ENCODE assay signal across 14 cellular contexts in the genomic region with DNA sequence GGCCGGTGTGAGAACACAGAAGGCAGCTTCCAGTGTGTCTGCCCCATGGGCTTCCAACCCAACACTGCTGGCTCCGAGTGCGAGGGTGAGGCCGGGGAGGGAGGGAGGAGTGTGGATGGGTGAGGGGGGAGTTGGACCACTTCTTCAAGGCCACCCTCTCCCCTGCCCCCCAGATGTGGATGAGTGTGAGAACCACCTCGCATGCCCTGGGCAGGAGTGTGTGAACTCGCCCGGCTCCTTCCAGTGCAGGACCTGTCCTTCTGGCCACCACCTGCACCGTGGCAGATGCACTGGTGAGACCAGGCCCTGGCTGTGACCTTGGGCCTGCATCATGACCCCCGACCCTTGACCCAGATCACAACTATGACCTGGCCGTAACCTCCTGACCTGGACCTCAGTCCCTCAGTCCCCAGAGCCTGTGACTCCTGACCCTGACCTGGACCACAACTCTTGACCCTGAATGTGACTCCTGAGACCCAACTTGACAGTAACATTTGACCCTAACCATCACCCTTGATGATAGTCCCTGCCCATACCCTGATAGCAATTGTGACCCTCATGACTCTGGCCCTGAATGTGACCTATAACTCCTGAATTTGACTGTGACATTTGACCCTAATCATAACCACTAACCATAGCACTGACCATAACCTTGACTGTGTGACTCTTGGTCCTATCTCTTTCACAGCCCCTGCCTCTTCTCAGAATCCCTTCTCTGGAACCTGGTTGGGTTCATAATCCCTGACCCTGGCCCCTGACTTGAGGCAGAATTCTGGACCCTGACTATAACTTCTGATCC. TPM values are rescaled to one million over a fixed set of nuclear protein-coding genes. Genes with fewer than 3 reads are reported as not detected.
DNase-seq lines count a peak whose midpoint lies in the region; ATAC-seq and TF ChIP-seq lines count a peak whose summit lies in the region.
"Had no signal": no experiment of that assay in that cellular context is flagged by ENCODE, and none has a peak within 500 bp of the region (broad histone marks: within the 10 kb centered on the region; RNA-seq: fewer than 3 reads in every experiment).

No MANE protein-coding gene starts in this region.

- POLR2A ChIA-PET in CD4-positive, alpha-beta T cell (lab: Charles Lee), result interaction anchor here (4.6 kb wide), 1 partner anchor 8 kb away, joined by 51 read pairs; no protein-coding TSS in a partner anchor

- no peaks in the 10 kb centered on the region for H3K27me3 Mint-ChIP-seq in CD4-positive, alpha-beta T cell
- no peaks in the 10 kb centered on the region for H3K27me3 Mint-ChIP-seq in IgD-negative memory B cell
- no peaks in the 10 kb centered on the region for H3K27me3 Mint-ChIP-seq in central memory CD8-positive, alpha-beta T cell
- H3K27me3 Mint-ChIP-seq in natural killer cell treated with Interleukin-12 subunit alpha and Interleukin-12 subunit beta and Interleukin-15 and Interleukin-18, amount 100 ng/mL, for 72 hours, result no peaks in the 10 kb centered on the region

- H3K4me3 Mint-ChIP-seq in CD4-positive, alpha-beta T cell, result peak overlapping the region; percentile 93
- H3K4me3 Mint-ChIP-seq in IgD-negative memory B cell, result peak overlapping the region; percentile 19 to 97 (median 64)
- peak overlapping the region; percentile 97 for H3K4me3 Mint-ChIP-seq in central memory CD8-positive, alpha-beta T cell
- H3K4me3 Mint-ChIP-seq in natural killer cell treated with Interleukin-12 subunit alpha and Interleukin-12 subunit beta and Interleukin-15 and Interleukin-18, amount 100 ng/mL, for 72 hours, result peak overlapping the region; percentile 89

- intact Hi-C loops in CD4-positive, alpha-beta T cell (cut with DNase I, micrococcal nuclease), result loop anchor here in 1 of 2 experiments (5.0 kb wide), 2 partner anchors 190 kb away; no protein-coding TSS in a partner anchor
- intact Hi-C loops in upper lobe of right lung (cut with DNase I), result no loop called here

- TF ChIP-seq CTCF in CD4-positive, alpha-beta T cell (IDR thresholded peaks at IDR 0.05), result no peak
- no peak for TF ChIP-seq CTCF in upper lobe of right lung (IDR thresholded peaks at IDR 0.05)

- peaks cover 22% of the 10 kb centered on the region for H3K36me3 Mint-ChIP-seq in CD4-positive, alpha-beta T cell (ENCODE audit: low read depth)
- H3K36me3 Mint-ChIP-seq in IgD-negative memory B cell, result no peaks in the 10 kb centered on the region
- peaks cover 13% of the 10 kb centered on the region for H3K36me3 Mint-ChIP-seq in central memory CD8-positive, alpha-beta T cell (ENCODE audit: insufficient read depth)
- no peaks in the 10 kb centered on the region for H3K36me3 Mint-ChIP-seq in natural killer cell treated with Interleukin-12 subunit alpha and Interleukin-12 subunit beta and Interleukin-15 and Interleukin-18, amount 100 ng/mL, for 72 hours

- H3K27ac Mint-ChIP-seq in CD4-positive, alpha-beta T cell, result peak overlapping the region; percentile 95
- peak overlapping the region; percentile 35 to 93 (median 74) for H3K27ac Mint-ChIP-seq in IgD-negative memory B cell
- peak overlapping the region; percentile 85 for H3K27ac Mint-ChIP-seq in central memory CD8-positive, alpha-beta T cell (ENCODE audit: low read depth)
- no peak overlapping the region for H3K27ac Mint-ChIP-seq in natural killer cell treated with Interleukin-12 subunit alpha and Interleukin-12 subunit beta and Interleukin-15 and Interleukin-18, amount 100 ng/mL, for 72 hours

- H3K4me1 ChIP-seq in upper lobe of right lung, result peaks cover 27% of the 10 kb centered on the region
- H3K4me1 ChIP-seq in HAP-1, result peaks cover 13% of the 10 kb centered on the region
- H3K4me1 ChIP-seq: SJCRH30 had no signal

- no peaks in the 10 kb centered on the region for H3K27me3 ChIP-seq in CD4-positive, alpha-beta T cell (ENCODE audit: control insufficient read depth, insufficient read depth, low read length)
- no peaks in the 10 kb centered on the region for H3K27me3 ChIP-seq in upper lobe of right lung
- H3K27me3 ChIP-seq in H7 (ENCODE audit: control insufficient read depth, insufficient read depth, low read length), result peaks cover 49% of the 10 kb centered on the region
- no peaks in the 10 kb centered on the region for H3K27me3 ChIP-seq in HAP-1 (ENCODE audit: low read depth)
- H3K27me3 ChIP-seq: SJCRH30 had no signal

- H3K4me3 ChIP-seq in upper lobe of right lung (no peak overlapping the region), H7 (ENCODE audit: insufficient read depth, low read depth, low read length) (no peak overlapping the region), HAP-1 (no peak overlapping the region)
- H3K4me3 ChIP-seq: SJCRH30 had no signal

- peaks cover 74% of the 10 kb centered on the region for H3K4me1 Mint-ChIP-seq in CD4-positive, alpha-beta T cell (ENCODE audit: low read depth)
- H3K4me1 Mint-ChIP-seq in IgD-negative memory B cell, result peaks cover 23 to 35% (median 26%) of the 10 kb centered on the region in 3 donors
- peaks cover 76% of the 10 kb centered on the region for H3K4me1 Mint-ChIP-seq in central memory CD8-positive, alpha-beta T cell
- H3K4me1 Mint-ChIP-seq in natural killer cell treated with Interleukin-12 subunit alpha and Interleukin-12 subunit beta and Interleukin-15 and Interleukin-18, amount 100 ng/mL, for 72 hours (ENCODE audit: low read depth in 2 of 2), result peaks cover 46 to 57% of the 10 kb centered on the region in 2 donors

- H3K36me3 ChIP-seq in upper lobe of right lung (peaks cover 4% of the 10 kb centered on the region), H7 (replicated peaks; ENCODE audit: control insufficient read depth, insufficient read depth, low read length) (peaks cover 2% of the 10 kb centered on the region), HAP-1 (replicated peaks) (peaks cover 4% of the 10 kb centered on the region)
- H3K36me3 ChIP-seq: lower lobe of right lung, SJCRH30 had no signal

- H3K27ac ChIP-seq in CD4-positive, alpha-beta T cell (ENCODE audit: low read depth, low read length), result peak overlapping the region; percentile 66
- no peak overlapping the region for H3K27ac ChIP-seq in upper lobe of right lung
- H3K27ac ChIP-seq: SJCRH30 had no signal

- no peaks in the 10 kb centered on the region for H3K9me3 Mint-ChIP-seq in CD4-positive, alpha-beta T cell
- H3K9me3 Mint-ChIP-seq in IgD-negative memory B cell, result no peaks in the 10 kb centered on the region
- H3K9me3 Mint-ChIP-seq in central memory CD8-positive, alpha-beta T cell, result no peaks in the 10 kb centered on the region
- no peaks in the 10 kb centered on the region for H3K9me3 Mint-ChIP-seq in natural killer cell treated with Interleukin-12 subunit alpha and Interleukin-12 subunit beta and Interleukin-15 and Interleukin-18, amount 100 ng/mL, for 72 hours

- in situ Hi-C loops in HAP-1 (cut with MboI; ENCODE audit: low sequenced_read_pairs), result no loop called here

- H3K9me3 ChIP-seq in CD4-positive, alpha-beta T cell (ENCODE audit: control insufficient read depth, low read length), result no peaks in the 10 kb centered on the region
- no peaks in the 10 kb centered on the region for H3K9me3 ChIP-seq in upper lobe of right lung
- H3K9me3 ChIP-seq in HAP-1, result no peaks in the 10 kb centered on the region
- H3K9me3 ChIP-seq: lower lobe of right lung, SJCRH30 had no signal

- CTCF ChIA-PET in CD4-positive, alpha-beta T cell (lab: Charles Lee), result no interaction called here

- no peak for DNase-seq in CD4-positive, alpha-beta T cell
- no peak for DNase-seq in central memory CD8-positive, alpha-beta T cell (ENCODE audit: low spot score in 2 of 2)
- no peak for DNase-seq in natural killer cell treated with Interleukin-12 subunit alpha and Interleukin-12 subunit beta and Interleukin-15 and Interleukin-18, amount 100 ng/mL, for 72 hours (ENCODE audit: low spot score)
- no peak for DNase-seq in upper lobe of right lung
- no peak for DNase-seq in H7
- DNase-seq in HAP-1 (ENCODE audit: low spot score in 2 of 2), result no peak
- DNase-seq: activated CD4-positive, CD25-positive, alpha-beta regulatory T cell treated with anti-CD3 and anti-CD28 coated beads, Interleukin-2, amount 50 U/mL, for 72 hours; head of caudate nucleus; NCI-H1436 treated with DMSO at 0.1 percent for 48 hours; NCI-H774; SJCRH30; stimulated activated CD4-positive, alpha-beta T cell treated with anti-CD3 and anti-CD28 coated beads, Interleukin-1b, Interleukin-23, amount 100 ng/mL, for 48 hours had no signal

- ATAC-seq in CD4-positive, alpha-beta T cell (ENCODE audit: poor library complexity), result no peak
- no peak for ATAC-seq in central memory CD8-positive, alpha-beta T cell (replicated peaks; ENCODE audit: extremely low read depth, poor library complexity, severe bottlenecking)
- ATAC-seq in natural killer cell treated with Interleukin-12 subunit alpha and Interleukin-12 subunit beta and Interleukin-15 and Interleukin-18, amount 100 ng/mL, for 72 hours, result no peak
- no peak for ATAC-seq in upper lobe of right lung

RNA-seq across cellular contexts. Expression of gene LTBP4, which starts 10.9 kb away (rescaled TPM):
- total RNA-seq in CD4-positive, alpha-beta T cell, result 100 to 1,000 TPM; 116 to 134 TPM
- 22.1 TPM for polyA plus RNA-seq in IgD-negative memory B cell
- 10 to 100 TPM; 28.1 to 59.0 TPM for total RNA-seq in natural killer cell treated with Interleukin-12 subunit alpha and Interleukin-12 subunit beta and Interleukin-15 and Interleukin-18, amount 100 ng/mL, for 72 hours
- 430 TPM for total RNA-seq in upper lobe of right lung
- total RNA-seq in H7 (2014; rRNA removed; shearing (Covaris generic)), result 54.6 and 83.1 TPM in 2 replicates

RNA-seq across cellular contexts. Expression of gene SHKBP1, which starts 35.4 kb away (rescaled TPM):
- total RNA-seq in CD4-positive, alpha-beta T cell, result 10 to 100 TPM; 82.5 to 92.9 TPM
- polyA plus RNA-seq in IgD-negative memory B cell, result 210 TPM
- 100 to 1,000 TPM; 131 to 149 TPM for total RNA-seq in natural killer cell treated with Interleukin-12 subunit alpha and Interleukin-12 subunit beta and Interleukin-15 and Interleukin-18, amount 100 ng/mL, for 72 hours
- total RNA-seq in upper lobe of right lung, result 68.1 TPM
- 52.3 and 58.2 TPM in 2 replicates for total RNA-seq in H7 (2014; rRNA removed; shearing (Covaris generic))

Comparison
In these comparisons a context has a peak if more than half of its experiments do, and no peak if none do; other contexts are left out.
1. H3K27ac Mint-ChIP-seq: peak in CD4-positive, alpha-beta T cell (single experiment), IgD-negative memory B cell (3 of 3) and central memory CD8-positive, alpha-beta T cell (single experiment); none in natural killer cell treated with Interleukin-12 subunit alpha and Interleukin-12 subunit beta and Interleukin-15 and Interleukin-18, amount 100 ng/mL, for 72 hours (0 of 2).
2. Peak in every context shown above with its lines, with median percentiles within 50 percentile points of each other: H3K4me3 Mint-ChIP-seq.